16 cellular contexts compared by ENCODE assay signal in the genomic region with DNA sequence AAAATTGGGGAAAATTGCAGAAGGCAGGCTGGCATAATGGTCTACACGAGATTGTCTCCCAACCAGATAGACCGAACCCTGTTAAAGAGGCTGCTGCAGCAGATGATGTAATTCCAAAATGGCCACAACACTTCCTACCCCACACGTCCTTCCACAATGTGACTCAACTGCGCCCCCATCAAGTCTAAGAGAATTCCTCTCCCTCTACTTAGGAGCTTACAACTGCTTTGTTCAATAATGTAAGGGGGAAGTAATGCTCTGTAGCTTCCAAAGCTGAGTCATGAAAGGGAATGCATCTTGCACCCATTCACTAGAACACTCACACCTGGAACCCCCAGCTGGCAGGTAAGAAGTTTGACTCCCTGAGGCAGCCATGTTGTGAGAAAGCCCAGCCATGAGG.
DNase-seq lines count a peak whose midpoint lies in the region; ATAC-seq, FAIRE-seq and TF ChIP-seq lines count a peak whose summit lies in the region.
"Had no signal": no experiment of that assay in that cellular context is flagged by ENCODE, and none has a peak within 500 bp of the region (broad histone marks: within the 10 kb centered on the region; RNA-seq: fewer than 3 reads in every experiment).

No MANE protein-coding gene starts in this region.

- H3K27ac ChIP-seq in HL-60 (replicated peaks) (no peak overlapping the region), MM.1S (ENCODE audit: low read length) (no peak overlapping the region)
- H3K27ac ChIP-seq: PC-9, vagina had no signal

- no peaks in the 10 kb centered on the region for H3K4me1 ChIP-seq in BE2C
- no peaks in the 10 kb centered on the region for H3K4me1 ChIP-seq in NT2/D1 (ENCODE audit: insufficient read depth, insufficient read length)
- no peaks in the 10 kb centered on the region for H3K4me1 ChIP-seq in MM.1S (ENCODE audit: low read length)
- H3K4me1 ChIP-seq: vagina had no signal

- FAIRE-seq in bronchial epithelial cell (lab: Jason Lieb, UNC) = no peak

- no peak overlapping the region for H3K4me2 ChIP-seq in MM.1S (ENCODE audit: low read depth, low read length)
- H3K4me2 ChIP-seq: PC-9 had no signal

- no peaks in the 10 kb centered on the region for H4K20me1 ChIP-seq in MM.1S (ENCODE audit: insufficient read depth, low read length)

- no peak overlapping the region for H2AFZ ChIP-seq in MM.1S (ENCODE audit: low read length)
- H2AFZ ChIP-seq: PC-9 had no signal

- no peak overlapping the region for H3K9ac ChIP-seq in NT2/D1 (ENCODE audit: insufficient read length, low read depth)
- no peak overlapping the region for H3K9ac ChIP-seq in MM.1S (ENCODE audit: low read length)

- TF ChIP-seq CTCF in BE2C (IDR thresholded peaks at IDR 0.05; ENCODE audit: low read depth, low read length) = peak; percentile 54
- no peak for TF ChIP-seq CTCF in HL-60 (IDR thresholded peaks at IDR 0.05; ENCODE audit: insufficient read depth, low read length)
- no peak for TF ChIP-seq CTCF in bronchial epithelial cell (IDR thresholded peaks at IDR 0.05; ENCODE audit: insufficient read depth, low read length, severe bottlenecking)
- no peak for TF ChIP-seq CTCF in MM.1S (IDR thresholded peaks at IDR 0.05; ENCODE audit: low read length)

- no peaks in the 10 kb centered on the region for H3K9me2 ChIP-seq in MM.1S (replicated peaks; ENCODE audit: insufficient read depth, low read length)

- H3K36me3 ChIP-seq in BE2C (no peaks in the 10 kb centered on the region), NT2/D1 (ENCODE audit: insufficient read depth, insufficient read length, low read length) (no peaks in the 10 kb centered on the region), bronchial epithelial cell (ENCODE audit: control insufficient read depth, insufficient read depth, low read length) (no peaks in the 10 kb centered on the region), MM.1S (replicated peaks; ENCODE audit: insufficient read depth, low read length) (no peaks in the 10 kb centered on the region)
- H3K36me3 ChIP-seq: vagina had no signal

- ATAC-seq in GM18517 (IDR thresholded peaks at IDR 0.05; ENCODE audit: unreplicated experiment) (no peak), GM19035 (IDR thresholded peaks at IDR 0.05; ENCODE audit: unreplicated experiment) (no peak)
- ATAC-seq: left cardiac atrium; stimulated activated naive B cell treated with anti-CD40 and anti-IgM and Interleukin-4, amounts not matched to agents 10 μg/mL and 1 μg/mL and 100 μg/mL, for 72 hours had no signal

- H3K4me3 ChIP-seq in BE2C (ENCODE audit: low read depth, low read length) = no peak overlapping the region
- H3K4me3 ChIP-seq in HL-60 (replicated peaks; ENCODE audit: insufficient read depth, low read length) = no peak overlapping the region
- H3K4me3 ChIP-seq in NT2/D1 (ENCODE audit: insufficient read length, low read depth) = no peak overlapping the region
- H3K4me3 ChIP-seq in bronchial epithelial cell (ENCODE audit: low read depth, low read length) = no peak overlapping the region
- no peak overlapping the region for H3K4me3 ChIP-seq in MM.1S (ENCODE audit: low read length)
- H3K4me3 ChIP-seq: PC-9, vagina had no signal

- no peaks in the 10 kb centered on the region for H3F3A ChIP-seq in MM.1S (ENCODE audit: insufficient read depth, low read length)

- H3K9me3 ChIP-seq in BE2C (no peaks in the 10 kb centered on the region), NT2/D1 (ENCODE audit: insufficient read depth, low read length) (peaks cover 4% of the 10 kb centered on the region; the same call in 1 of the 2 replicates), MM.1S (replicated peaks; ENCODE audit: insufficient read depth, low read length) (no peaks in the 10 kb centered on the region)
- H3K9me3 ChIP-seq: vagina had no signal

- peaks cover 4% of the 10 kb centered on the region for H3K27me3 ChIP-seq in BE2C
- no peaks in the 10 kb centered on the region for H3K27me3 ChIP-seq in HL-60 (ENCODE audit: insufficient read depth, poor library complexity, severe bottlenecking)
- H3K27me3 ChIP-seq in NT2/D1 (ENCODE audit: insufficient read depth, insufficient read length) = no peaks in the 10 kb centered on the region
- H3K27me3 ChIP-seq in bronchial epithelial cell (ENCODE audit: control insufficient read depth, insufficient read depth, low read length) = no peaks in the 10 kb centered on the region
- H3K27me3 ChIP-seq in MM.1S (replicated peaks; ENCODE audit: insufficient read depth, low read length) = no peaks in the 10 kb centered on the region
- H3K27me3 ChIP-seq: vagina had no signal

- DNase-seq in BE2C (peak; percentile 47), HL-60 (ENCODE audit: low read depth in 1 of 2, low spot score in 1 of 2) (peak; percentile 8 to 51), NT2/D1 (ENCODE audit: low read depth, low spot score) (peak; percentile 42), bronchial epithelial cell (ENCODE audit: low read depth) (peak; percentile 59), MM.1S (no peak)
- DNase-seq in stimulated activated CD8-positive, alpha-beta memory T cell treated with anti-CD3 and anti-CD28 coated beads, Interleukin-4, amount 100 ng/mL, for 48 hours = no peak
- DNase-seq: activated naive CD4-positive, alpha-beta T cell treated with anti-CD3 and anti-CD28 coated beads for 36 hours; DMS153; left cardiac atrium; NCI-H2029 treated with DMSO at 0.1 percent for 48 hours; retina; stimulated activated naive B cell treated with anti-CD40 and anti-IgM and Interleukin-4, amounts not matched to agents 10 μg/mL and 1 μg/mL and 100 μg/mL, for 72 hours had no signal

- no peaks in the 10 kb centered on the region for H3K79me2 ChIP-seq in MM.1S (ENCODE audit: low read length)

Comparison
In these comparisons a context has a peak if more than half of its experiments do, and no peak if none do; other contexts are left out.
1. DNase-seq: peak in BE2C (single experiment), HL-60 (2 of 2), NT2/D1 (single experiment) and bronchial epithelial cell (single experiment); none in MM.1S (single experiment) and stimulated activated CD8-positive, alpha-beta memory T cell treated with anti-CD3 and anti-CD28 coated beads, Interleukin-4, amount 100 ng/mL, for 48 hours (single experiment).